Comparison of ENCODE assay signal across 8 cellular contexts in genomic region chr19:29665215-29665825, GRCh38. TPM values are rescaled to one million over a fixed set of nuclear protein-coding genes. Genes with fewer than 3 reads are reported as not detected.
A peak's percentile ranks its signal among the peaks of the same experiment; 100 is the strongest.
DNase-seq lines count a peak whose midpoint lies in the region; ATAC-seq and TF ChIP-seq lines count a peak whose summit lies in the region.

TSS of gene PLEKHF1 (plus strand) at chr19:29665461. CDS start at chr19:29673840, 8,379 bp downstream.

- POLR2A ChIA-PET in Caco-2 (lab: Charles Lee) = interaction anchor here (0.8 to 2.6 kb wide), 2 partner anchors 46 to 59 kb away, joined by 3 to 15 read pairs; partner anchors contain the start of gene POP4

- H3K36me3 ChIP-seq in Caco-2 (ENCODE audit: control insufficient read depth, insufficient read depth, low read length) (no peaks in the 10 kb centered on the region; the same call in 1 of the 2 replicates), esophagus (ENCODE audit: control insufficient read depth in 2 of 2, insufficient read depth in 2 of 2, low read length in 1 of 2) (no peaks in the 10 kb centered on the region), muscle layer of colon (ENCODE audit: insufficient read depth, low read length) (no peaks in the 10 kb centered on the region)

- CTCF ChIA-PET in Caco-2 (lab: Charles Lee) = interaction anchor here (0.6 to 1.3 kb wide), 5 partner anchors 16 to 65 kb away, joined by 3 to 8 read pairs (median 3); partner anchors contain the start of gene POP4

- TF ChIP-seq CTCF in Caco-2 (IDR thresholded peaks at IDR 0.05; ENCODE audit: insufficient read depth in 1 of 2, low read depth in 1 of 2, low read length in 1 of 2, severe bottlenecking in 1 of 2, unreplicated experiment in 1 of 2) = no peak

- DNase-seq in Caco-2 = peak; percentile 83 to 97
- DNase-seq in OCI-M2 (lab: John Stamatoyannopoulos, UW; ENCODE audit: unreplicated experiment) = peak; percentile 98
- DNase-seq in activated T-cell treated with anti-CD3 and anti-CD28 coated beads, Interleukin-2, amount 50 U/mL, for 1 hour = peak; percentile 85
- peak; percentile 66 for DNase-seq in stimulated activated CD8-positive, alpha-beta memory T cell treated with anti-CD3 and anti-CD28 coated beads, Interleukin-7, amount 100 ng/mL, for 24 hours (ENCODE audit: low read depth)

- H3K9me3 Mint-ChIP-seq in Caco-2 (ENCODE audit: unreplicated experiment) = no peaks in the 10 kb centered on the region

- intact Hi-C loops in Caco-2 (cut with micrococcal nuclease; ENCODE audit: unreplicated experiment) = loop anchor here (2.0 kb wide), 1 partner anchor 51 kb away; no protein-coding TSS in a partner anchor

- H3K27ac ChIP-seq in esophagus (ENCODE audit: low read depth in 2 of 2, low read length in 1 of 2) (peak within 1 kb of the TSS; percentile 78 to 89), muscle layer of colon (ENCODE audit: low read depth, low read length) (peak within 1 kb of the TSS; percentile 73)

- no peak within 1 kb of the TSS for H3K27ac Mint-ChIP-seq in Caco-2 (ENCODE audit: unreplicated experiment)

- H3K36me3 Mint-ChIP-seq in Caco-2 (ENCODE audit: insufficient read depth, unreplicated experiment) = no peaks in the 10 kb centered on the region

- BruUV-seq in Caco-2 (replicated peaks; lab: Mats Ljungman, UMichigan) = no TSS peak

- WGBS in esophagus, 2 donors = 0 to 1% methylated on average over 66 to 75 of the region's 75 CpGs

- H3K4me3 Mint-ChIP-seq in Caco-2 (ENCODE audit: unreplicated experiment) = peak within 1 kb of the TSS; percentile 92

- H3K9me3 ChIP-seq in Caco-2 (no peaks in the 10 kb centered on the region), esophagus (ENCODE audit: control insufficient read depth in 2 of 2, insufficient read depth in 1 of 2, low read depth in 1 of 2, low read length in 1 of 2) (no peaks in the 10 kb centered on the region), muscle layer of colon (ENCODE audit: low read length) (no peaks in the 10 kb centered on the region)

- H3K27me3 Mint-ChIP-seq in Caco-2 (ENCODE audit: insufficient read depth, unreplicated experiment) = no peaks in the 10 kb centered on the region

- H3K9ac ChIP-seq in muscle layer of colon (ENCODE audit: low read length) = peak within 1 kb of the TSS; percentile 61

- peaks cover 15% of the 10 kb centered on the region for H3K4me1 Mint-ChIP-seq in Caco-2 (ENCODE audit: low read depth, unreplicated experiment)

- ATAC-seq in GM19438 (IDR thresholded peaks at IDR 0.05; ENCODE audit: low read depth, unreplicated experiment) = peak; percentile 71
- ATAC-seq in HG03558 (IDR thresholded peaks at IDR 0.05; ENCODE audit: extremely low read depth, unreplicated experiment) = peak; percentile 72

- peaks cover 23% of the 10 kb centered on the region for H3K4me1 ChIP-seq in Caco-2
- H3K4me1 ChIP-seq in esophagus (ENCODE audit: control insufficient read depth in 2 of 2, insufficient read depth in 2 of 2, low read length in 1 of 2) = peaks cover 14 to 25% of the 10 kb centered on the region in 2 donors
- H3K4me1 ChIP-seq in muscle layer of colon (ENCODE audit: insufficient read depth, low read length) = peaks cover 49% of the 10 kb centered on the region

- H3K4me3 ChIP-seq in Caco-2 (ENCODE audit: low read depth, low read length) = peak within 1 kb of the TSS; percentile 92
- H3K4me3 ChIP-seq in esophagus (ENCODE audit: low read depth in 1 of 2, low read length in 2 of 2) = peak within 1 kb of the TSS; percentile 84 to 86
- H3K4me3 ChIP-seq in muscle layer of colon (ENCODE audit: low read depth in 1 of 2, low read length in 2 of 2) = peak within 1 kb of the TSS; percentile 80 to 83

- H3K27me3 ChIP-seq in Caco-2 (replicated peaks; ENCODE audit: control insufficient read depth, insufficient read depth, low read length) = no peaks in the 10 kb centered on the region
- no peaks in the 10 kb centered on the region for H3K27me3 ChIP-seq in esophagus (ENCODE audit: control insufficient read depth in 1 of 2, insufficient read depth in 2 of 2, low read length in 2 of 2)
- H3K27me3 ChIP-seq in muscle layer of colon (ENCODE audit: control insufficient read depth in 1 of 2, insufficient read depth in 2 of 2, low read length in 2 of 2) = no peaks in the 10 kb centered on the region

RNA-seq across cellular contexts. Expression of gene PLEKHF1, which starts in this region (rescaled TPM):
- 3.6 and 5.0 TPM in 2 replicates for total RNA-seq in Caco-2 (2022)
- 10 to 100 TPM; 15.1 to 33.6 TPM for polyA plus RNA-seq in esophagus

Comparison
In these comparisons a context has a peak if more than half of its experiments do, and no peak if none do; other contexts are left out.
1. Peak in every context shown above with its lines: DNase-seq, ATAC-seq, H3K4me3 ChIP-seq and H3K27ac ChIP-seq.